ENCODE assay signal across 26 cellular contexts in the genomic region with DNA sequence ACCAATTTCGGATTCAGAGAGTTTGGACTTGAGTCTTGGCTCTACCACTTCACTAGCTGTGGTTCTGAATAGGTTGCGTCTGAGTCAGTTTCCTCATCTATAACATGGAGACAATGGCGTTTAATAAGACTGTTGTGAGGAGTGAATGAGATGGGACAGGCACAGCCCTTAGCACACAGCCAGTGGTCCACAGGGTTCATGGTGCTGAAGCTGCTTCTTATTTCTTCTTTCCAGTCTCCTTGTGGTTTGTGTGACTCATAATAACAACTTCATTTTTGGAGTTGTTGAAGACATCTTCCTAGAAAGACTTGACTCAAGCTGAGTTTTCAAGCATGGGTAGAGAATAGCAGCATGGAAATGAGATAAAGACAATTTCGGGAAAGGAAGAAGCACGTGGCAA.
DNase-seq lines count a peak whose midpoint lies in the region; ATAC-seq, FAIRE-seq and TF ChIP-seq lines count a peak whose summit lies in the region.
"Had no signal": no experiment of that assay in that cellular context is flagged by ENCODE, and none has a peak within 500 bp of the region (broad histone marks: within the 10 kb centered on the region; RNA-seq: fewer than 3 reads in every experiment).

No MANE protein-coding gene starts in this region.

- H3K9me3 Mint-ChIP-seq in CD8-positive, alpha-beta T cell = no peaks in the 10 kb centered on the region

- no peaks in the 10 kb centered on the region for H3K36me3 Mint-ChIP-seq in CD8-positive, alpha-beta T cell
- H3K36me3 Mint-ChIP-seq: activated naive CD8-positive, alpha-beta T cell had no signal

- POLR2A ChIA-PET in HepG2 (lab: Yijun Ruan, JAX) (no interaction called here), SK-N-SH (lab: Yijun Ruan, JAX) (no interaction called here)
- POLR2A ChIA-PET in CD8-positive, alpha-beta T cell (lab: Charles Lee) = no interaction called here

- intact Hi-C loops in HepG2 (cut with micrococcal nuclease; ENCODE audit: unreplicated experiment) (no loop called here), right lobe of liver (cut with DNase I) (no loop called here)
- intact Hi-C loops in CD8-positive, alpha-beta T cell (cut with DNase I, micrococcal nuclease) = no loop called here

- H3K4me1 Mint-ChIP-seq in CD8-positive, alpha-beta T cell (ENCODE audit: low read depth) = no peaks in the 10 kb centered on the region

- no peak for TF ChIP-seq CTCF in HepG2 (CRISPR knock-in tag; IDR thresholded peaks at IDR 0.05)
- TF ChIP-seq CTCF in right lobe of liver (IDR thresholded peaks at IDR 0.05) = no peak
- no peak for TF ChIP-seq CTCF in SK-N-SH (IDR thresholded peaks at IDR 0.05)
- no peak for TF ChIP-seq CTCF in fibroblast of mammary gland (conservative IDR thresholded peaks at IDR 0.05; ENCODE audit: control insufficient read depth, insufficient read depth, low read depth, low read length)
- TF ChIP-seq CTCF in CD8-positive, alpha-beta T cell (IDR thresholded peaks at IDR 0.05) = no peak

- H3K36me3 ChIP-seq in HepG2 (replicated peaks in 1 of 2; ENCODE audit: control insufficient read depth in 1 of 2, insufficient read depth in 2 of 2, low read length in 2 of 2) (no peaks in the 10 kb centered on the region), right lobe of liver (no peaks in the 10 kb centered on the region), SK-N-SH (replicated peaks in 1 of 2; ENCODE audit: control insufficient read depth in 1 of 2, insufficient read depth in 2 of 2, low read length in 1 of 2) (no peaks in the 10 kb centered on the region)
- H3K36me3 ChIP-seq in CD8-positive, alpha-beta T cell (ENCODE audit: insufficient read depth, low read length) = no peaks in the 10 kb centered on the region
- H3K36me3 ChIP-seq: BLaER1, brain microvascular endothelial cell, colonic mucosa, heart right ventricle, left ventricle myocardium inferior, vagina had no signal

- H3K9ac ChIP-seq in HepG2 (ENCODE audit: insufficient read depth, low read depth, low read length) = no peak overlapping the region
- H3K9ac ChIP-seq in SK-N-SH = no peak overlapping the region
- H3K9ac ChIP-seq: BLaER1 had no signal

- H3K4me1 ChIP-seq in HepG2 (ENCODE audit: insufficient read depth, low read length) = no peaks in the 10 kb centered on the region
- H3K4me1 ChIP-seq in right lobe of liver = no peaks in the 10 kb centered on the region
- peaks cover 0 to 8% of the 10 kb centered on the region in 2 experiments; a peak in 1 of 4 replicates for H3K4me1 ChIP-seq in SK-N-SH (ENCODE audit: control insufficient read depth in 1 of 2, insufficient read depth in 2 of 2, low read depth in 1 of 2, low read length in 1 of 2)
- H3K4me1 ChIP-seq in CD8-positive, alpha-beta T cell (ENCODE audit: insufficient read depth, low read length) = no peaks in the 10 kb centered on the region
- H3K4me1 ChIP-seq: BLaER1, colonic mucosa, heart right ventricle, left ventricle myocardium inferior, vagina had no signal

- ATAC-seq in HepG2 (no peak), right lobe of liver (no peak), HG03097 (IDR thresholded peaks at IDR 0.05; ENCODE audit: low FRiP score, unreplicated experiment) (no peak)
- ATAC-seq in CD8-positive, alpha-beta T cell = no peak
- ATAC-seq: activated CD4-positive, CD25-positive, alpha-beta regulatory T cell treated with anti-CD3 and anti-CD28 coated beads, Interleukin-2, amount 50 U/mL, for 24 hours; heart right ventricle; K562 had no signal

- no peaks in the 10 kb centered on the region for H3K9me3 ChIP-seq in HepG2 (ENCODE audit: low read length)
- H3K9me3 ChIP-seq in right lobe of liver = no peaks in the 10 kb centered on the region
- H3K9me3 ChIP-seq in SK-N-SH = no peaks in the 10 kb centered on the region
- H3K9me3 ChIP-seq in CD8-positive, alpha-beta T cell (ENCODE audit: low read length) = no peaks in the 10 kb centered on the region
- H3K9me3 ChIP-seq: BLaER1, colonic mucosa, heart right ventricle, left ventricle myocardium inferior, vagina had no signal

- H3K4me2 ChIP-seq in HepG2 (ENCODE audit: low read depth, low read length) = no peak overlapping the region
- H3K4me2 ChIP-seq in SK-N-SH = no peak overlapping the region
- H3K4me2 ChIP-seq: BLaER1 had no signal

- WGBS in HepG2 (ENCODE audit: low lambda C conversion rate) = 11% methylated on average over 5 of the region's 5 CpGs
- 72% methylated on average over 3 of the region's 5 CpGs for WGBS in right lobe of liver (ENCODE audit: insufficient coverage, low coverage, low lambda C conversion rate, missing lambda C conversion rate)
- WGBS in SK-N-SH (ENCODE audit: low lambda C conversion rate) = 57% methylated on average over 5 of the region's 5 CpGs

- DNase-seq in HepG2 (ENCODE audit: low spot score) (no peak), right lobe of liver (no peak), SK-N-SH (no peak), fibroblast of mammary gland (ENCODE audit: low read depth) (peak; percentile 70), urothelium cell line (ENCODE audit: low spot score) (peak; percentile 25), KG1 (lab: John Stamatoyannopoulos, UW) (no peak)
- DNase-seq in CD8-positive, alpha-beta T cell = no peak
- DNase-seq: 8988T, brain microvascular endothelial cell, Calu3, colonic mucosa, GOT3, heart right ventricle, left ventricle myocardium inferior, NCI-H1105 treated with DMSO at 0.1 percent for 48 hours, NCI-H2081, NCI-H510A, nucleus accumbens, T1000 had no signal

- H3K79me2 ChIP-seq in HepG2 (ENCODE audit: insufficient read depth, low read length) (no peaks in the 10 kb centered on the region), SK-N-SH (ENCODE audit: insufficient read depth) (no peaks in the 10 kb centered on the region)

- TF ChIP-seq POLR2A in HepG2 (IDR thresholded peaks at IDR 0.05; ENCODE audit: insufficient read depth in 1 of 2, low read depth in 2 of 2, low read length in 2 of 2) (no peak), right lobe of liver (IDR thresholded peaks at IDR 0.05) (no peak)

- BruUV-seq in HepG2 (replicated peaks; lab: Mats Ljungman, UMichigan) = no TSS peak

- TF ChIP-seq EP300 in HepG2 (IDR thresholded peaks at IDR 0.05; ENCODE audit: low read depth in 2 of 2, low read length in 2 of 2) = no peak
- no peak for TF ChIP-seq EP300 in HepG2 (CRISPR knock-in tag; IDR thresholded peaks at IDR 0.05; ENCODE audit: borderline replicate concordance)
- TF ChIP-seq EP300 in SK-N-SH (IDR thresholded peaks at IDR 0.05; ENCODE audit: borderline replicate concordance in 1 of 2, low read depth in 1 of 2, low read length in 1 of 2) = no peak

- no peak overlapping the region for H3K4me3 ChIP-seq in HepG2 (replicated peaks in 1 of 3; ENCODE audit: insufficient read depth in 1 of 3, low read depth in 2 of 3, low read length in 3 of 3)
- H3K4me3 ChIP-seq in right lobe of liver = no peak overlapping the region
- no peak overlapping the region for H3K4me3 ChIP-seq in SK-N-SH (ENCODE audit: low read depth in 2 of 2, low read length in 1 of 2)
- H3K4me3 ChIP-seq in fibroblast of mammary gland (ENCODE audit: control insufficient read depth, low read depth, low read length) = no peak overlapping the region
- H3K4me3 ChIP-seq in CD8-positive, alpha-beta T cell (ENCODE audit: low read depth, low read length) = no peak overlapping the region
- H3K4me3 ChIP-seq: BLaER1, colonic mucosa, heart right ventricle, K562, left ventricle myocardium inferior, vagina had no signal

- no peaks in the 10 kb centered on the region for H3K27me3 ChIP-seq in HepG2 (ENCODE audit: control insufficient read depth in 1 of 2, insufficient read depth in 2 of 2, low read length in 2 of 2)
- H3K27me3 ChIP-seq in right lobe of liver = no peaks in the 10 kb centered on the region
- peaks cover 8% of the 10 kb centered on the region; the same call in 1 of the 2 replicates for H3K27me3 ChIP-seq in SK-N-SH (ENCODE audit: insufficient read depth)
- no peaks in the 10 kb centered on the region for H3K27me3 ChIP-seq in CD8-positive, alpha-beta T cell (ENCODE audit: insufficient read depth, low read length)
- H3K27me3 ChIP-seq: BLaER1, brain microvascular endothelial cell, colonic mucosa, vagina had no signal

- no peaks in the 10 kb centered on the region for H3F3A ChIP-seq in SK-N-SH (replicated peaks; ENCODE audit: insufficient read depth)

- H3K27ac ChIP-seq in HepG2 (ENCODE audit: extremely low read length, insufficient read depth, low read length) (no peak overlapping the region), right lobe of liver (no peak overlapping the region), SK-N-SH (ENCODE audit: low read depth in 2 of 2, low read length in 1 of 2) (no peak overlapping the region)
- H3K27ac ChIP-seq in CD8-positive, alpha-beta T cell (ENCODE audit: low read depth, low read length) = no peak overlapping the region
- H3K27ac ChIP-seq: BLaER1, brain microvascular endothelial cell, colonic mucosa, heart right ventricle, left ventricle myocardium inferior, vagina had no signal

- CTCF ChIA-PET in HepG2 (lab: Yijun Ruan, JAX; ENCODE audit: low intra/inter-chr PET ratio, low total read pairs) = no interaction called here
- CTCF ChIA-PET in SK-N-SH (lab: Yijun Ruan, JAX) = interaction anchor here (1.9 kb wide), 1 partner anchor 9 kb away, joined by 6 read pairs; no protein-coding TSS in a partner anchor
- CTCF ChIA-PET in CD8-positive, alpha-beta T cell (lab: Charles Lee) = no interaction called here

- peaks cover 14% of the 10 kb centered on the region for H3K27me3 Mint-ChIP-seq in CD8-positive, alpha-beta T cell (ENCODE audit: low read depth)

- H3K4me3 Mint-ChIP-seq in CD8-positive, alpha-beta T cell = no peak overlapping the region
- H3K4me3 Mint-ChIP-seq: activated naive CD8-positive, alpha-beta T cell had no signal

- H3K9me2 ChIP-seq in SK-N-SH = no peaks in the 10 kb centered on the region

- FAIRE-seq in HepG2 (lab: Jason Lieb, UNC) (no peak), urothelium cell line (lab: Jason Lieb, UNC) (no peak)
- FAIRE-seq: G401.6, K562 had no signal

- H2AFZ ChIP-seq in HepG2 (ENCODE audit: low read length) (no peak overlapping the region), SK-N-SH (ENCODE audit: low read depth) (no peak overlapping the region)

- H4K20me1 ChIP-seq in HepG2 (ENCODE audit: insufficient read depth, low read length) = no peaks in the 10 kb centered on the region
- no peaks in the 10 kb centered on the region for H4K20me1 ChIP-seq in SK-N-SH (ENCODE audit: insufficient read depth)
- H4K20me1 ChIP-seq: BLaER1 had no signal

- in situ Hi-C loops in HepG2 (cut with HindIII; ENCODE audit: extremely low pct_ligation_motif_present, low pct_unique_long_range_greater_than_20kb) = no loop called here

- TF ChIP-seq RAD21 in HepG2 (CRISPR knock-in tag; IDR thresholded peaks at IDR 0.05) = no peak
- no peak for TF ChIP-seq RAD21 in SK-N-SH (IDR thresholded peaks at IDR 0.05; ENCODE audit: low read length)

- H3K27ac Mint-ChIP-seq in CD8-positive, alpha-beta T cell = no peak overlapping the region
- H3K27ac Mint-ChIP-seq: activated naive CD8-positive, alpha-beta T cell had no signal

TF ChIP-seq in HepG2, 621 proteins besides CTCF, POLR2A, EP300 and RAD21 (continues in another document):
- TF ChIP-seq CREB1 (IDR thresholded peaks at IDR 0.05) = no peak
- no peak for TF ChIP-seq CREB1 (CRISPR knock-in tag; IDR thresholded peaks at IDR 0.05)

TF ChIP-seq in SK-N-SH, 30 proteins besides CTCF, POLR2A, EP300 and RAD21 (continues in another document):
- TF ChIP-seq CHD2 (IDR thresholded peaks at IDR 0.05; ENCODE audit: low read length, partially characterized antibody) = no peak

Comparison
In these comparisons a context has a peak if more than half of its experiments do, and no peak if none do; other contexts are left out.
1. DNase-seq: peak in fibroblast of mammary gland (single experiment) and urothelium cell line (single experiment); none in HepG2 (single experiment), right lobe of liver (0 of 3), SK-N-SH (single experiment), KG1 (single experiment) and CD8-positive, alpha-beta T cell (0 of 7).